Comparison of ENCODE assay signal across 1 cellular context in the genomic region with DNA sequence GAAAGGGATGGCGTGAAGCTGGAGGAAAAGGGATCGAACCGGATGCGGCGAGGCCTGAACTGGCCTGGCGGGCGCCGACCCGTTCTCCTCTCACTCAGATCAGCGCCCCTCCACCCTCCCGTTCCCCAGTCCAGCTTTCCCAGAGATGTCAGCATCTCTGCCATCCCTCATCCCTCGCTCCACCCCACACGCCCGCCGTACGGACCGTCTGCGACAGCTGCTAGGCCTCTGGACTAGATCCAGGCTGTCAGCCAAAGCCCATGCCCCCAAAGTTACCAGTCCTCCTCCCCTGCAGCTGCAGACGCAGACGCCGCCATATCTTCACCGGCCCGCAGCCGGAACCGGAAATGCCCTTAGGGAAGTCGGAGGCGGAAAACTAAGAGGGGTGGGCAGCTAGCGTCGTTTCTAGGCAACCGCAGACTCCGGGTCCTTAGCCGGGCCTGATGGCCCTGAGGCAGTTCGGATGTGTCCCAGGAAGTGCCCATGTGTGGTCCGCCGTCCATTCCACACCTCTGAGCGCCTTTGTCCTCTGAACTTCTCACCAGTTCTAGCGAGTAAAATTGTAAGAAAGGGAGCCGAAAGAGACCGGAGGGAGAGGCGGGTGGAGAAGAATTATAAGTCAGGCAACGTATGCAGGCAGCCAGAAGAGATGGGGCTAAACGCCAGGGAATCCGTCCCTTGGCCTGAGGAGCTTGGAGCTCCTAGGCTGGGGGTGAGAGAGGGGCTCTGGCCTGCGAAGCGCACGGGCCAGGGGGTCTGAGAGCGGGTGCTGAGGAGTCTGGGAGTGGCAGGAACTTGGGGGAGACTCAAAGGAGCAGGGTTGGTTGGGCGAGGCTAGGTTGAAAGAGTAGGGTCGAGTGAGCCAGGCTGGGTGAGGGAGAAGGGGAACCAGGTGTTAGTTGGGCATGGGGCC.
A peak's percentile ranks its signal among the peaks of the same experiment; 100 is the strongest.
TF ChIP-seq lines count a peak whose summit lies in the region.

RNF25 (minus strand) TSS at position 349 of the 913 bp plus-strand sequence; CDS start at position 317, 32 bp downstream.
A gene with protein sequence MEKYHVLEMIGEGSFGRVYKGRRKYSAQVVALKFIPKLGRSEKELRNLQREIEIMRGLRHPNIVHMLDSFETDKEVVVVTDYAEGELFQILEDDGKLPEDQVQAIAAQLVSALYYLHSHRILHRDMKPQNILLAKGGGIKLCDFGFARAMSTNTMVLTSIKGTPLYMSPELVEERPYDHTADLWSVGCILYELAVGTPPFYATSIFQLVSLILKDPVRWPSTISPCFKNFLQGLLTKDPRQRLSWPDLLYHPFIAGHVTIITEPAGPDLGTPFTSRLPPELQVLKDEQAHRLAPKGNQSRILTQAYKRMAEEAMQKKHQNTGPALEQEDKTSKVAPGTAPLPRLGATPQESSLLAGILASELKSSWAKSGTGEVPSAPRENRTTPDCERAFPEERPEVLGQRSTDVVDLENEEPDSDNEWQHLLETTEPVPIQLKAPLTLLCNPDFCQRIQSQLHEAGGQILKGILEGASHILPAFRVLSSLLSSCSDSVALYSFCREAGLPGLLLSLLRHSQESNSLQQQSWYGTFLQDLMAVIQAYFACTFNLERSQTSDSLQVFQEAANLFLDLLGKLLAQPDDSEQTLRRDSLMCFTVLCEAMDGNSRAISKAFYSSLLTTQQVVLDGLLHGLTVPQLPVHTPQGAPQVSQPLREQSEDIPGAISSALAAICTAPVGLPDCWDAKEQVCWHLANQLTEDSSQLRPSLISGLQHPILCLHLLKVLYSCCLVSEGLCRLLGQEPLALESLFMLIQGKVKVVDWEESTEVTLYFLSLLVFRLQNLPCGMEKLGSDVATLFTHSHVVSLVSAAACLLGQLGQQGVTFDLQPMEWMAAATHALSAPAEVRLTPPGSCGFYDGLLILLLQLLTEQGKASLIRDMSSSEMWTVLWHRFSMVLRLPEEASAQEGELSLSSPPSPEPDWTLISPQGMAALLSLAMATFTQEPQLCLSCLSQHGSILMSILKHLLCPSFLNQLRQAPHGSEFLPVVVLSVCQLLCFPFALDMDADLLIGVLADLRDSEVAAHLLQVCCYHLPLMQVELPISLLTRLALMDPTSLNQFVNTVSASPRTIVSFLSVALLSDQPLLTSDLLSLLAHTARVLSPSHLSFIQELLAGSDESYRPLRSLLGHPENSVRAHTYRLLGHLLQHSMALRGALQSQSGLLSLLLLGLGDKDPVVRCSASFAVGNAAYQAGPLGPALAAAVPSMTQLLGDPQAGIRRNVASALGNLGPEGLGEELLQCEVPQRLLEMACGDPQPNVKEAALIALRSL (N-terminal part only) (plus strand): TSS at position 433 of the 913 bp plus-strand sequence. CDS start 744 bp downstream, outside the sequence.

TF ChIP-seq in GM12878, 131 proteins besides CTCF, POLR2A, EP300 and RAD21 (continued from another document and continues in another):
- peak; percentile 69 for TF ChIP-seq E2F8 (IDR thresholded peaks at IDR 0.05; ENCODE audit: low read depth, partially characterized antibody)
- TF ChIP-seq ETV6 (conservative IDR thresholded peaks at IDR 0.05 in 1 of 2, IDR thresholded peaks at IDR 0.05 in 1 of 2; ENCODE audit: borderline replicate concordance in 1 of 2, low read depth in 1 of 2): peak in 1 of 2 experiments; percentile 80; a peak in 2 of 4 replicates
- 0 out of 3 replicates have a peak, but pooled peaks have one; percentile 31 for TF ChIP-seq POU2F2 (IDR thresholded peaks at IDR 0.05; ENCODE audit: borderline replicate concordance, low read depth, low read length)
- no peak for TF ChIP-seq EED (IDR thresholded peaks at IDR 0.05; ENCODE audit: low read depth)
- no peak for TF ChIP-seq YBX1 (IDR thresholded peaks at IDR 0.05)
- no peak for TF ChIP-seq ASH2L (IDR thresholded peaks at IDR 0.05; ENCODE audit: borderline replicate concordance, low read depth)
- no peak; a peak in 1 of 4 replicates for TF ChIP-seq IKZF2 (IDR thresholded peaks at IDR 0.05)
- TF ChIP-seq, protein P1, sequence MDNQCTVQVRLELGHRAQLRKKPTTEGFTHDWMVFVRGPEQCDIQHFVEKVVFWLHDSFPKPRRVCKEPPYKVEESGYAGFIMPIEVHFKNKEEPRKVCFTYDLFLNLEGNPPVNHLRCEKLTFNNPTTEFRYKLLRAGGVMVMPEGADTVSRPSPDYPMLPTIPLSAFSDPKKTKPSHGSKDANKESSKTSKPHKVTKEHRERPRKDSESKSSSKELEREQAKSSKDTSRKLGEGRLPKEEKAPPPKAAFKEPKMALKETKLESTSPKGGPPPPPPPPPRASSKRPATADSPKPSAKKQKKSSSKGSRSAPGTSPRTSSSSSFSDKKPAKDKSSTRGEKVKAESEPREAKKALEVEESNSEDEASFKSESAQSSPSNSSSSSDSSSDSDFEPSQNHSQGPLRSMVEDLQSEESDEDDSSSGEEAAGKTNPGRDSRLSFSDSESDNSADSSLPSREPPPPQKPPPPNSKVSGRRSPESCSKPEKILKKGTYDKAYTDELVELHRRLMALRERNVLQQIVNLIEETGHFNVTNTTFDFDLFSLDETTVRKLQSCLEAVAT (IDR thresholded peaks at IDR 0.05): peak; percentile 64
- no peak for TF ChIP-seq PBX3 (IDR thresholded peaks at IDR 0.05; ENCODE audit: insufficient replicate concordance, low read depth, low read length)
- no peak for TF ChIP-seq RELA (IDR thresholded peaks at IDR 0.05; ENCODE audit: borderline replicate concordance, partially characterized antibody)
- peak; percentile 27; the same call in 1 of the 2 replicates for TF ChIP-seq NR2C1 (IDR thresholded peaks at IDR 0.05)
- TF ChIP-seq CEBPB (IDR thresholded peaks at IDR 0.05; ENCODE audit: borderline replicate concordance in 1 of 2, low read depth in 2 of 2, low read length in 2 of 2): no peak
- no peak for TF ChIP-seq TCF7 (IDR thresholded peaks at IDR 0.05; ENCODE audit: borderline replicate concordance)
- TF ChIP-seq CHD1 (IDR thresholded peaks at IDR 0.05; ENCODE audit: low read depth, low read length): no peak
- no peak for TF ChIP-seq NR2C2 (IDR thresholded peaks at IDR 0.05; ENCODE audit: borderline replicate concordance, control insufficient read depth, insufficient read length, low read depth)
- no peak for TF ChIP-seq ZBED1 (IDR thresholded peaks at IDR 0.05; ENCODE audit: borderline replicate concordance)
- TF ChIP-seq IRF3 (IDR thresholded peaks at IDR 0.05): no peak
- TF ChIP-seq CUX1 (IDR thresholded peaks at IDR 0.05; ENCODE audit: insufficient replicate concordance, low read depth, low read length): no peak
- no peak for TF ChIP-seq KLF5 (IDR thresholded peaks at IDR 0.05; ENCODE audit: partially characterized antibody)
- TF ChIP-seq, protein P2, sequence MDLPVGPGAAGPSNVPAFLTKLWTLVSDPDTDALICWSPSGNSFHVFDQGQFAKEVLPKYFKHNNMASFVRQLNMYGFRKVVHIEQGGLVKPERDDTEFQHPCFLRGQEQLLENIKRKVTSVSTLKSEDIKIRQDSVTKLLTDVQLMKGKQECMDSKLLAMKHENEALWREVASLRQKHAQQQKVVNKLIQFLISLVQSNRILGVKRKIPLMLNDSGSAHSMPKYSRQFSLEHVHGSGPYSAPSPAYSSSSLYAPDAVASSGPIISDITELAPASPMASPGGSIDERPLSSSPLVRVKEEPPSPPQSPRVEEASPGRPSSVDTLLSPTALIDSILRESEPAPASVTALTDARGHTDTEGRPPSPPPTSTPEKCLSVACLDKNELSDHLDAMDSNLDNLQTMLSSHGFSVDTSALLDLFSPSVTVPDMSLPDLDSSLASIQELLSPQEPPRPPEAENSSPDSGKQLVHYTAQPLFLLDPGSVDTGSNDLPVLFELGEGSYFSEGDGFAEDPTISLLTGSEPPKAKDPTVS (IDR thresholded peaks at IDR 0.05; ENCODE audit: low read depth, low read length): no peak
- TF ChIP-seq GABPA (IDR thresholded peaks at IDR 0.05; ENCODE audit: low read depth): peak; percentile 97
- TF ChIP-seq STAT1 (conservative IDR thresholded peaks at IDR 0.05): no peak; the same call in 1 of the 2 replicates
- TF ChIP-seq, protein P3, sequence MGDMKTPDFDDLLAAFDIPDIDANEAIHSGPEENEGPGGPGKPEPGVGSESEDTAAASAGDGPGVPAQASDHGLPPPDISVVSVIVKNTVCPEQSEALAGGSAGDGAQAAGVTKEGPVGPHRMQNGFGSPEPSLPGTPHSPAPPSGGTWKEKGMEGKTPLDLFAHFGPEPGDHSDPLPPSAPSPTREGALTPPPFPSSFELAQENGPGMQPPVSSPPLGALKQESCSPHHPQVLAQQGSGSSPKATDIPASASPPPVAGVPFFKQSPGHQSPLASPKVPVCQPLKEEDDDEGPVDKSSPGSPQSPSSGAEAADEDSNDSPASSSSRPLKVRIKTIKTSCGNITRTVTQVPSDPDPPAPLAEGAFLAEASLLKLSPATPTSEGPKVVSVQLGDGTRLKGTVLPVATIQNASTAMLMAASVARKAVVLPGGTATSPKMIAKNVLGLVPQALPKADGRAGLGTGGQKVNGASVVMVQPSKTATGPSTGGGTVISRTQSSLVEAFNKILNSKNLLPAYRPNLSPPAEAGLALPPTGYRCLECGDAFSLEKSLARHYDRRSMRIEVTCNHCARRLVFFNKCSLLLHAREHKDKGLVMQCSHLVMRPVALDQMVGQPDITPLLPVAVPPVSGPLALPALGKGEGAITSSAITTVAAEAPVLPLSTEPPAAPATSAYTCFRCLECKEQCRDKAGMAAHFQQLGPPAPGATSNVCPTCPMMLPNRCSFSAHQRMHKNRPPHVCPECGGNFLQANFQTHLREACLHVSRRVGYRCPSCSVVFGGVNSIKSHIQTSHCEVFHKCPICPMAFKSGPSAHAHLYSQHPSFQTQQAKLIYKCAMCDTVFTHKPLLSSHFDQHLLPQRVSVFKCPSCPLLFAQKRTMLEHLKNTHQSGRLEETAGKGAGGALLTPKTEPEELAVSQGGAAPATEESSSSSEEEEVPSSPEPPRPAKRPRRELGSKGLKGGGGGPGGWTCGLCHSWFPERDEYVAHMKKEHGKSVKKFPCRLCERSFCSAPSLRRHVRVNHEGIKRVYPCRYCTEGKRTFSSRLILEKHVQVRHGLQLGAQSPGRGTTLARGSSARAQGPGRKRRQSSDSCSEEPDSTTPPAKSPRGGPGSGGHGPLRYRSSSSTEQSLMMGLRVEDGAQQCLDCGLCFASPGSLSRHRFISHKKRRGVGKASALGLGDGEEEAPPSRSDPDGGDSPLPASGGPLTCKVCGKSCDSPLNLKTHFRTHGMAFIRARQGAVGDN (IDR thresholded peaks at IDR 0.05): 0 out of 2 replicates have a peak, but pooled peaks have one; percentile 12
